ENCODE assay signal across 7 cellular contexts in genomic region chr1:221965906-221966305, GRCh38.
DNase-seq lines count a peak whose midpoint lies in the region; ATAC-seq and TF ChIP-seq lines count a peak whose summit lies in the region.
"Not testable (repeated sequence)": the region's sequence is repeated elsewhere in the genome, so short reads cannot be mapped to it uniquely, and the experiment has no call there.

No MANE protein-coding gene starts in this region.

- not testable (repeated sequence) for H3K36me3 ChIP-seq in H7 (replicated peaks; ENCODE audit: control insufficient read depth, insufficient read depth, low read length); left lung; mesendoderm (ENCODE audit: control insufficient read depth, insufficient read depth, low read length)

- not testable (repeated sequence) for H3K27me3 ChIP-seq in H7 (ENCODE audit: control insufficient read depth, insufficient read depth, low read length); left lung; mesendoderm (ENCODE audit: insufficient read depth, low read length, poor library complexity)

- not testable (repeated sequence) for TF ChIP-seq CTCF in Calu3 (IDR thresholded peaks at IDR 0.05; ENCODE audit: unreplicated experiment); WTC11 (IDR thresholded peaks at IDR 0.05); left lung (IDR thresholded peaks at IDR 0.05)

- intact Hi-C loops in Calu3 (cut with micrococcal nuclease; ENCODE audit: unreplicated experiment): loop anchor here (1.0 to 5.0 kb wide), 3 partner anchors 79 to 223 kb away; partner anchors contain the start of gene DUSP10
- intact Hi-C loops in left lung (cut with DNase I): not testable (repeated sequence)

- POLR2A ChIA-PET in WTC11 (lab: Charles Lee): not testable (repeated sequence)

- H3K4ac ChIP-seq in mesendoderm (ENCODE audit: low read depth, low read length): peak overlapping the region; percentile 36

- not testable (repeated sequence) for H3K4me2 ChIP-seq in mesendoderm (ENCODE audit: low read length)

- not testable (repeated sequence) for H2BK5ac ChIP-seq in mesendoderm (ENCODE audit: low read length)

- CTCF ChIA-PET in Calu3 (lab: Charles Lee): interaction anchor here (1.0 to 1.6 kb wide), 5 partner anchors 13 to 488 kb away, joined by 3 to 19 read pairs (median 4); partner anchors contain the start of gene DUSP10
- CTCF ChIA-PET in WTC11 (lab: Charles Lee): not testable (repeated sequence)

- H3K27ac ChIP-seq in epithelial cell of prostate: peak overlapping the region; percentile 50
- peak overlapping the region; percentile 48 to 55 for H3K27ac ChIP-seq in left lung
- H3K27ac ChIP-seq in mesendoderm (ENCODE audit: low read depth, low read length): not testable (repeated sequence)

- not testable (repeated sequence) for H3K56ac ChIP-seq in mesendoderm (ENCODE audit: low read length)

- not testable (repeated sequence) for H2AK5ac ChIP-seq in mesendoderm (ENCODE audit: low read length)

- not testable (repeated sequence) for BruUV-seq in Calu3 (replicated peaks; lab: Mats Ljungman, UMichigan)

- H3K23ac ChIP-seq in mesendoderm (ENCODE audit: low read length): not testable (repeated sequence)

- not testable (repeated sequence) for H4K5ac ChIP-seq in mesendoderm (ENCODE audit: low read length)

- peak overlapping the region; percentile 10; the same call in 1 of the 2 replicates for H3K4me3 ChIP-seq in H7 (ENCODE audit: insufficient read depth, low read depth, low read length)
- not testable (repeated sequence) for H3K4me3 ChIP-seq in left lung; mesendoderm (ENCODE audit: low read length)

- ATAC-seq in WTC11, left lung: not testable (repeated sequence)

- H3K4me1 ChIP-seq in left lung: peaks cover 11 to 25% of the 10 kb centered on the region in 2 donors
- not testable (repeated sequence) for H3K4me1 ChIP-seq in mesendoderm (ENCODE audit: control insufficient read depth, low read depth, low read length)

- H3K4me3 Mint-ChIP-seq in Calu3 (ENCODE audit: low read depth, unreplicated experiment): not testable (repeated sequence)
- peak overlapping the region; percentile 61 for H3K4me3 Mint-ChIP-seq in WTC11

- H3K79me1 ChIP-seq in mesendoderm (ENCODE audit: low read length): not testable (repeated sequence)

- H3K18ac ChIP-seq in mesendoderm (ENCODE audit: low read length): peak overlapping the region; percentile 18

- H3K36me3 Mint-ChIP-seq in Calu3 (ENCODE audit: insufficient read depth, unreplicated experiment): peaks cover 23% of the 10 kb centered on the region
- H3K36me3 Mint-ChIP-seq in WTC11: not testable (repeated sequence)

- H3K27me3 Mint-ChIP-seq in Calu3 (ENCODE audit: unreplicated experiment); WTC11 (ENCODE audit: low read depth): not testable (repeated sequence)

- not testable (repeated sequence) for H3K9ac ChIP-seq in mesendoderm (ENCODE audit: low read length)

- not testable (repeated sequence) for H3K9me3 Mint-ChIP-seq in Calu3 (ENCODE audit: low read depth, unreplicated experiment); WTC11

- H3K27ac Mint-ChIP-seq in Calu3 (ENCODE audit: unreplicated experiment): not testable (repeated sequence)
- H3K27ac Mint-ChIP-seq in WTC11: peak overlapping the region; percentile 66

- DNase-seq in Calu3 (peak; percentile 81), LoVo (ENCODE audit: low spot score) (peak; percentile 22)
- DNase-seq in H7; WTC11 (ENCODE audit: low spot score); epithelial cell of prostate (ENCODE audit: low read depth, low spot score); left lung; mesendoderm: not testable (repeated sequence)

- H3K4me1 Mint-ChIP-seq in Calu3 (ENCODE audit: low read depth, unreplicated experiment) (peaks cover 37% of the 10 kb centered on the region), WTC11 (peaks cover 43% of the 10 kb centered on the region)

- not testable (repeated sequence) for H2BK15ac ChIP-seq in mesendoderm (replicated peaks; ENCODE audit: low read depth)

- H2BK120ac ChIP-seq in mesendoderm (ENCODE audit: low read depth, low read length): peak overlapping the region; percentile 88

- not testable (repeated sequence) for H4K8ac ChIP-seq in mesendoderm (ENCODE audit: low read depth, low read length)

- WGBS in mesendoderm (ENCODE audit: extremely low coverage, insufficient coverage, low lambda C conversion rate): no CpG with 5 or more reads among the region's 6 CpGs

- not testable (repeated sequence) for H3K9me3 ChIP-seq in left lung

- not testable (repeated sequence) for H3K79me2 ChIP-seq in mesendoderm (ENCODE audit: control insufficient read depth, insufficient read depth, low read length)
